22 cellular contexts compared by ENCODE assay signal in genomic region chr18:5488844-5489243, GRCh38. TPM values are rescaled to one million over a fixed set of nuclear protein-coding genes. Genes with fewer than 3 reads are reported as not detected.
DNase-seq lines count a peak whose midpoint lies in the region; TF ChIP-seq lines count a peak whose summit lies in the region.
"Had no signal": no experiment of that assay in that cellular context is flagged by ENCODE, and none has a peak within 500 bp of the region (broad histone marks: within the 10 kb centered on the region; RNA-seq: fewer than 3 reads in every experiment).

No MANE protein-coding gene starts in this region.

- no peaks in the 10 kb centered on the region for H3K27me3 Mint-ChIP-seq in Calu3 (ENCODE audit: unreplicated experiment)
- H3K27me3 Mint-ChIP-seq: activated naive CD8-positive, alpha-beta T cell treated with anti-CD3 and anti-CD28 coated beads for 36 hours had no signal

- H2AFZ ChIP-seq in mesenchymal stem cell (ENCODE audit: low read depth, low read length), result no peak overlapping the region

- H2BK12ac ChIP-seq in mesenchymal stem cell (ENCODE audit: low read length in 2 of 2), result no peak overlapping the region

- H2AK5ac ChIP-seq in mesenchymal stem cell (ENCODE audit: low read length, severe bottlenecking), result no peak overlapping the region

- no peak overlapping the region for H3K27ac Mint-ChIP-seq in Calu3 (ENCODE audit: unreplicated experiment)
- H3K27ac Mint-ChIP-seq: activated naive CD8-positive, alpha-beta T cell treated with anti-CD3 and anti-CD28 coated beads for 36 hours; effector memory CD8-positive, alpha-beta T cell; nephron had no signal

- DNase-seq in Ammon's horn (ENCODE audit: low spot score) (peak; percentile 29), SK-N-DZ (ENCODE audit: low spot score) (peak; percentile 26), mesenchymal stem cell (no peak), Peyer's patch (no peak), Calu3 (no peak), vagina (ENCODE audit: extremely low spot score in 2 of 2) (no peak)
- DNase-seq in activated CD4-positive, alpha-beta T cell treated with anti-CD3 and anti-CD28 coated beads, Interleukin-2, amount 50 U/mL, for 48 hours, result no peak
- DNase-seq: ACHN; activated CD4-positive, CD25-positive, alpha-beta regulatory T cell; activated naive CD8-positive, alpha-beta T cell treated with anti-CD3 and anti-CD28 coated beads for 36 hours; cerebellar nuclear complex; effector memory CD8-positive, alpha-beta T cell; hippocampal formation; kidney; NCI-H146; NCI-H774 had no signal

- H3K18ac ChIP-seq in mesenchymal stem cell (ENCODE audit: low read depth in 1 of 2, low read length in 2 of 2), result no peak overlapping the region

- no peaks in the 10 kb centered on the region for H3K36me3 Mint-ChIP-seq in Calu3 (ENCODE audit: insufficient read depth, unreplicated experiment)
- H3K36me3 Mint-ChIP-seq: activated naive CD8-positive, alpha-beta T cell treated with anti-CD3 and anti-CD28 coated beads for 36 hours had no signal

- H2BK120ac ChIP-seq in mesenchymal stem cell (ENCODE audit: low read depth, low read length), result no peak overlapping the region

- 91% methylated on average over 24 of the region's 24 CpGs for WGBS in mesenchymal stem cell

- no TSS peak for BruUV-seq in Calu3 (replicated peaks; lab: Mats Ljungman, UMichigan)

- H3K4me2 ChIP-seq in mesenchymal stem cell (ENCODE audit: low read length, poor library complexity, severe bottlenecking), result no peak overlapping the region

- no peak overlapping the region for H4K8ac ChIP-seq in mesenchymal stem cell (ENCODE audit: low read length)

- H3K9me3 ChIP-seq in endocrine pancreas (ENCODE audit: control insufficient read depth, low read length), result no peaks in the 10 kb centered on the region
- H3K9me3 ChIP-seq in mesenchymal stem cell (ENCODE audit: control insufficient read depth, low read length), result peaks cover 12% of the 10 kb centered on the region
- no peaks in the 10 kb centered on the region for H3K9me3 ChIP-seq in Peyer's patch
- no peaks in the 10 kb centered on the region for H3K9me3 ChIP-seq in vagina
- H3K9me3 ChIP-seq: HAP-1, thoracic aorta had no signal

- H3K27ac ChIP-seq in mesenchymal stem cell (ENCODE audit: low read length, poor library complexity, severe bottlenecking) (no peak overlapping the region), Peyer's patch (no peak overlapping the region), vagina (no peak overlapping the region)
- H3K27ac ChIP-seq: SK-N-MC, thoracic aorta had no signal

- H3K36me3 ChIP-seq in endocrine pancreas (ENCODE audit: control insufficient read depth, insufficient read depth, low read length) (no peaks in the 10 kb centered on the region), mesenchymal stem cell (ENCODE audit: control insufficient read depth in 1 of 2, insufficient read depth in 2 of 2, low read depth in 1 of 2, low read length in 2 of 2) (peaks cover 0 to 20% of the 10 kb centered on the region in 2 experiments), Peyer's patch (peaks cover 0 to 17% (median 0%) of the 10 kb centered on the region in 3 donors), vagina (no peaks in the 10 kb centered on the region)
- H3K36me3 ChIP-seq: thoracic aorta had no signal

- H3K4ac ChIP-seq in mesenchymal stem cell (ENCODE audit: low read depth in 1 of 2, low read length in 2 of 2), result no peak overlapping the region

- CTCF ChIA-PET in Calu3 (lab: Charles Lee), result no interaction called here

- H3K14ac ChIP-seq in mesenchymal stem cell (ENCODE audit: low read length in 2 of 2), result no peak overlapping the region

- H3K23ac ChIP-seq in mesenchymal stem cell (ENCODE audit: low read length in 2 of 2), result no peak overlapping the region

- no peaks in the 10 kb centered on the region for H3K4me1 Mint-ChIP-seq in Calu3 (ENCODE audit: low read depth, unreplicated experiment)
- H3K4me1 Mint-ChIP-seq: activated naive CD8-positive, alpha-beta T cell treated with anti-CD3 and anti-CD28 coated beads for 36 hours had no signal

- H2BK5ac ChIP-seq in mesenchymal stem cell (ENCODE audit: low read depth, low read length, poor library complexity, severe bottlenecking), result no peak overlapping the region

- peaks cover 8% of the 10 kb centered on the region for H3K9me3 Mint-ChIP-seq in Calu3 (ENCODE audit: low read depth, unreplicated experiment)
- H3K9me3 Mint-ChIP-seq: effector memory CD8-positive, alpha-beta T cell had no signal

- H2BK15ac ChIP-seq in mesenchymal stem cell (ENCODE audit: low read depth, poor library complexity, severe bottlenecking), result no peak overlapping the region

- intact Hi-C loops in Calu3 (cut with micrococcal nuclease; ENCODE audit: unreplicated experiment) (no loop called here), vagina (cut with DNase I) (no loop called here)

- TF ChIP-seq POLR2A in Peyer's patch (IDR thresholded peaks at IDR 0.05) (no peak), vagina (IDR thresholded peaks at IDR 0.05) (no peak)

- no peak overlapping the region for H3K9ac ChIP-seq in endocrine pancreas (ENCODE audit: control insufficient read depth, insufficient read depth, low read length)
- peak overlapping the region; percentile 81 for H3K9ac ChIP-seq in mesenchymal stem cell (ENCODE audit: low read length)

- H3K27me3 ChIP-seq in endocrine pancreas (ENCODE audit: control insufficient read depth, insufficient read depth, low read length) (no peaks in the 10 kb centered on the region), mesenchymal stem cell (ENCODE audit: control insufficient read depth in 1 of 2, insufficient read depth in 1 of 2, low read length in 2 of 2) (no peaks in the 10 kb centered on the region), Peyer's patch (no peaks in the 10 kb centered on the region), vagina (no peaks in the 10 kb centered on the region)

- no peaks in the 10 kb centered on the region for H3K79me1 ChIP-seq in mesenchymal stem cell (replicated peaks; ENCODE audit: low read length, poor library complexity, severe bottlenecking)

- H3K4me1 ChIP-seq in endocrine pancreas (ENCODE audit: control insufficient read depth, insufficient read depth, low read length) (peaks cover 10% of the 10 kb centered on the region), mesenchymal stem cell (ENCODE audit: control insufficient read depth, insufficient read depth, low read depth, low read length) (no peaks in the 10 kb centered on the region), Peyer's patch (no peaks in the 10 kb centered on the region), vagina (no peaks in the 10 kb centered on the region)
- H3K4me1 ChIP-seq: HAP-1 had no signal

- H3K4me3 Mint-ChIP-seq in Calu3 (ENCODE audit: low read depth, unreplicated experiment), result no peak overlapping the region
- H3K4me3 Mint-ChIP-seq: activated naive CD8-positive, alpha-beta T cell treated with anti-CD3 and anti-CD28 coated beads for 36 hours; effector memory CD8-positive, alpha-beta T cell; nephron had no signal

- TF ChIP-seq CTCF in Peyer's patch (IDR thresholded peaks at IDR 0.05) (no peak), Calu3 (IDR thresholded peaks at IDR 0.05; ENCODE audit: unreplicated experiment) (no peak), vagina (IDR thresholded peaks at IDR 0.05) (no peak)

- H3K4me3 ChIP-seq in endocrine pancreas (ENCODE audit: control insufficient read depth, insufficient read depth, low read length) (peak overlapping the region; percentile 17), mesenchymal stem cell (ENCODE audit: insufficient read depth in 1 of 2, low read depth in 1 of 2, low read length in 2 of 2) (peak overlapping the region in 1 of 2 experiments; percentile 53), Peyer's patch (no peak overlapping the region), vagina (no peak overlapping the region)
- H3K4me3 ChIP-seq: HAP-1, SK-N-MC, thoracic aorta had no signal

- no peak overlapping the region for H4K91ac ChIP-seq in mesenchymal stem cell (ENCODE audit: low read length)

RNA-seq across cellular contexts. Expression of gene EPB41L3, which starts 55.0 kb away (rescaled TPM):
- 49.0 and 52.9 TPM in 2 replicates for polyA plus RNA-seq in SK-N-DZ (2014; cell fraction: cytosol; rRNA removed)
- 65.4 and 69.7 TPM in 2 replicates for polyA plus RNA-seq in SK-N-DZ (2014; cell fraction: nucleus; rRNA removed)
- polyA plus RNA-seq in mesenchymal stem cell (2013, experiment 1 of 2), result 0.23 TPM
- polyA plus RNA-seq in mesenchymal stem cell (2013, experiment 2 of 2), result 0.33 TPM
- 100 to 1,000 TPM; 234 to 251 (median 248) TPM for total RNA-seq in Peyer's patch
- not detected in 2 replicates for total RNA-seq in Calu3 (2022)
- total RNA-seq in vagina, result 53.0 TPM
- total RNA-seq: activated CD8-positive, alpha-beta memory T cell treated with anti-CD3 and anti-CD28 coated beads for 36 hours had no signal

Comparison
In these comparisons a context has a peak if more than half of its experiments do, and no peak if none do; other contexts are left out.
1. DNase-seq: peak in Ammon's horn (single experiment) and SK-N-DZ (single experiment); none in mesenchymal stem cell (single experiment), Peyer's patch (0 of 3), activated CD4-positive, alpha-beta T cell treated with anti-CD3 and anti-CD28 coated beads, Interleukin-2, amount 50 U/mL, for 48 hours (0 of 2), Calu3 (single experiment) and vagina (0 of 2).
2. RNA of gene EPB41L3, which starts 55.0 kb away (total RNA-seq): 234 to 251 TPM in Peyer's patch and 53.0 TPM in vagina (single experiment); not detected in Calu3; every median in the first group is over 10 times any median in the second.